ENCODE assay signal across 1 cellular context in genomic region chr18:48004577-48004976, GRCh38.
TF ChIP-seq lines count a peak whose summit lies in the region.

No MANE protein-coding gene starts in this region.

TF ChIP-seq in K562, 482 proteins besides CTCF, POLR2A, EP300 and RAD21:
- peak; percentile 89 for TF ChIP-seq ZBTB40 (IDR thresholded peaks at IDR 0.05)
- peak; percentile 79 for TF ChIP-seq ZBTB40 (CRISPR knock-in tag; IDR thresholded peaks at IDR 0.05)
- TF ChIP-seq ZSCAN32 (CRISPR knock-in tag; IDR thresholded peaks at IDR 0.05), result no peak
